In the genomic region with DNA sequence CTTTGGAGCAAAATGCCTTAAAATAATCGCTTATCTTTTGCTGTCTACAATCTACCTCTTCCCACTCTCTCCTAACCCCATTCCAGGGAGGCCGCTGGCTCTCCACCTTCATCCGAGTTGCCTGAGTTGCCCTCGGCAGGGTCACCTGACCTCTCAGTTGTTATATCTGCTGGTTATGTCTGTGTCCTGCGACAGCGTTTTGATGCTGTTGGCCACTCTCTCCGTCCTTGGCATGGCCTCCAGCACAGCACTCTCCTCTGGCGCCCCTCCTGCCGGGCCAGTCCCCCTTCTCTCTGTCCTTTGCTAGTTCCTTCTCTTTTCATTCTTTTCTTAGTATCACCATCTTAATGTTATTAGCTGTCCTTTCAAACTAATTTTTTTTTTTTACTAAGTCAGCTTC, we compare ENCODE assay signal across 20 cellular contexts. TPM values are rescaled to one million over a fixed set of nuclear protein-coding genes. Genes with fewer than 3 reads are reported as not detected.
A peak's percentile ranks its signal among the peaks of the same experiment; 100 is the strongest.
DNase-seq lines count a peak whose midpoint lies in the region; ATAC-seq, FAIRE-seq and TF ChIP-seq lines count a peak whose summit lies in the region.
"Had no signal": no experiment of that assay in that cellular context is flagged by ENCODE, and none has a peak within 500 bp of the region (broad histone marks: within the 10 kb centered on the region; RNA-seq: fewer than 3 reads in every experiment).

No MANE protein-coding gene starts in this region.

- FAIRE-seq in kidney (lab: Jason Lieb, UNC) = no peak
- FAIRE-seq: GM12892, GM19239 had no signal

- H3K36me3 Mint-ChIP-seq in GM23338 (ENCODE audit: low read depth) = peaks cover 20% of the 10 kb centered on the region; the same call in 2 of the 3 replicates
- H3K36me3 Mint-ChIP-seq in T-helper 17 cell (ENCODE audit: low read depth) = peaks cover 8% of the 10 kb centered on the region

- H4K20me1 ChIP-seq in GM23338 (replicated peaks; ENCODE audit: insufficient read depth) = no peaks in the 10 kb centered on the region; the same call in 1 of the 2 replicates

- no peaks in the 10 kb centered on the region for H3F3A ChIP-seq in GM23338 (replicated peaks; ENCODE audit: low read depth)

- no peak overlapping the region for H3K27ac Mint-ChIP-seq in GM23338
- peak overlapping the region; percentile 56 for H3K27ac Mint-ChIP-seq in T-helper 17 cell

- H2AFZ ChIP-seq in GM23338 = no peak overlapping the region
- H2AFZ ChIP-seq: GM23248 had no signal

- intact Hi-C loops in left cardiac atrium (cut with DNase I) (loop anchor here in 1 of 2 donors (10.0 kb wide), 1 partner anchor 423 kb away; no protein-coding TSS in a partner anchor), cardiac septum (cut with DNase I) (no loop called here), kidney (cut with DNase I) (loop anchor here (10.0 kb wide), 1 partner anchor 423 kb away; no protein-coding TSS in a partner anchor)

- no peaks in the 10 kb centered on the region for H3K27me3 ChIP-seq in GM23338 (ENCODE audit: insufficient read depth)

- H3K4me3 ChIP-seq in GM23338 (no peak overlapping the region), kidney (ENCODE audit: low read length in 2 of 2) (no peak overlapping the region)
- H3K4me3 ChIP-seq: GM23248 had no signal

- H3K4me3 Mint-ChIP-seq in GM23338 (no peak overlapping the region), T-helper 17 cell (no peak overlapping the region)
- H3K4me3 Mint-ChIP-seq: CD4-positive, alpha-beta memory T cell; H9 had no signal

- no peaks in the 10 kb centered on the region for H3K27me3 Mint-ChIP-seq in GM23338 (ENCODE audit: insufficient read depth, low read depth, poor library complexity)
- H3K27me3 Mint-ChIP-seq in T-helper 17 cell = no peaks in the 10 kb centered on the region
- H3K27me3 Mint-ChIP-seq: CD4-positive, alpha-beta memory T cell had no signal

- H3K79me2 ChIP-seq in GM23338 (replicated peaks; ENCODE audit: insufficient read depth) = no peaks in the 10 kb centered on the region

- H3K4me1 ChIP-seq in GM23338 (ENCODE audit: insufficient read depth) (no peaks in the 10 kb centered on the region), kidney (ENCODE audit: control insufficient read depth in 1 of 2, insufficient read depth in 1 of 2, low read depth in 1 of 2, low read length in 2 of 2) (no peaks in the 10 kb centered on the region)

- H3K27ac ChIP-seq in GM23338 (ENCODE audit: low read depth) (0 out of 2 replicates have a peak overlapping the region, but pooled peaks have one; percentile 36), kidney (ENCODE audit: low read depth in 2 of 2, low read length in 2 of 2) (no peak overlapping the region)
- H3K27ac ChIP-seq: GM23248 had no signal

- H3K9me3 ChIP-seq in T-helper 17 cell (ENCODE audit: control insufficient read depth, low read length, poor library complexity, severe bottlenecking) (no peaks in the 10 kb centered on the region), kidney (ENCODE audit: control insufficient read depth in 1 of 2, low read length in 2 of 2) (no peaks in the 10 kb centered on the region)

- no peak overlapping the region for H3K9ac ChIP-seq in kidney (ENCODE audit: low read length in 2 of 2)
- H3K9ac ChIP-seq: GM23248 had no signal

- no peak for TF ChIP-seq CTCF in GM23338 (conservative IDR thresholded peaks at IDR 0.05; ENCODE audit: low read depth in 2 of 2)
- TF ChIP-seq CTCF in kidney (IDR thresholded peaks at IDR 0.05; ENCODE audit: borderline replicate concordance, extremely low read depth, insufficient read depth) = no peak

- peaks cover 5% of the 10 kb centered on the region; the same call in 1 of the 3 replicates for H3K9me3 Mint-ChIP-seq in GM23338
- H3K9me3 Mint-ChIP-seq: CD4-positive, alpha-beta memory T cell had no signal

- H3K9me2 ChIP-seq in GM23338 (ENCODE audit: insufficient read depth) = no peaks in the 10 kb centered on the region

- DNase-seq in left cardiac atrium = no peak
- no peak for DNase-seq in cardiac septum (ENCODE audit: low spot score)
- no peak for DNase-seq in GM23338 (ENCODE audit: low spot score)
- DNase-seq in T-helper 17 cell = no peak
- peak; percentile 16 for DNase-seq in kidney
- DNase-seq in NCI-H2029 (lab: John Stamatoyannopoulos, UW) = no peak
- no peak for DNase-seq in NCI-H526 treated with DMSO at 0.1 percent for 48 hours (lab: John Stamatoyannopoulos, UW)
- no peak for DNase-seq in inferior parietal cortex (ENCODE audit: extremely low spot score)
- DNase-seq: C1 segment of cervical spinal cord; Calu3; CD4-positive, alpha-beta memory T cell; COR-L47; DMS53; DMS79 treated with DMSO at 0.1 percent for 48 hours; GF-D8; GM23248; H9 had no signal

- H3K4me1 Mint-ChIP-seq in GM23338 = no peaks in the 10 kb centered on the region
- H3K4me1 Mint-ChIP-seq in T-helper 17 cell = peaks cover 9% of the 10 kb centered on the region
- H3K4me1 Mint-ChIP-seq: H9 had no signal

- no peak overlapping the region for H3K4me2 ChIP-seq in GM23338

- H3K36me3 ChIP-seq in GM23338 (ENCODE audit: insufficient read depth) (peaks cover 4% of the 10 kb centered on the region; the same call in 1 of the 2 replicates), kidney (ENCODE audit: control insufficient read depth in 1 of 2, insufficient read depth in 2 of 2, low read length in 2 of 2) (peaks cover 4 to 8% of the 10 kb centered on the region in 2 donors)

- ATAC-seq in left cardiac atrium = peak; percentile 51
- no peak for ATAC-seq in GM23338
- no peak for ATAC-seq in T-helper 17 cell
- ATAC-seq: HCT116 had no signal

TF ChIP-seq in GM23338, 12 proteins besides CTCF, POLR2A, EP300 and RAD21 (continues in another document):
- TF ChIP-seq ZNF114 (CRISPR knock-in tag; IDR thresholded peaks at IDR 0.05) (no peak), JUNB (IDR thresholded peaks at IDR 0.05; ENCODE audit: unreplicated experiment) (no peak), EZH2 (IDR thresholded peaks at IDR 0.05; ENCODE audit: low read depth, unreplicated experiment) (no peak), ZNF331 (CRISPR knock-in tag; IDR thresholded peaks at IDR 0.05; ENCODE audit: low read depth) (no peak), CREB1 (CRISPR knock-in tag; IDR thresholded peaks at IDR 0.05; ENCODE audit: low read depth) (no peak)
- TF ChIP-seq, protein P1, sequence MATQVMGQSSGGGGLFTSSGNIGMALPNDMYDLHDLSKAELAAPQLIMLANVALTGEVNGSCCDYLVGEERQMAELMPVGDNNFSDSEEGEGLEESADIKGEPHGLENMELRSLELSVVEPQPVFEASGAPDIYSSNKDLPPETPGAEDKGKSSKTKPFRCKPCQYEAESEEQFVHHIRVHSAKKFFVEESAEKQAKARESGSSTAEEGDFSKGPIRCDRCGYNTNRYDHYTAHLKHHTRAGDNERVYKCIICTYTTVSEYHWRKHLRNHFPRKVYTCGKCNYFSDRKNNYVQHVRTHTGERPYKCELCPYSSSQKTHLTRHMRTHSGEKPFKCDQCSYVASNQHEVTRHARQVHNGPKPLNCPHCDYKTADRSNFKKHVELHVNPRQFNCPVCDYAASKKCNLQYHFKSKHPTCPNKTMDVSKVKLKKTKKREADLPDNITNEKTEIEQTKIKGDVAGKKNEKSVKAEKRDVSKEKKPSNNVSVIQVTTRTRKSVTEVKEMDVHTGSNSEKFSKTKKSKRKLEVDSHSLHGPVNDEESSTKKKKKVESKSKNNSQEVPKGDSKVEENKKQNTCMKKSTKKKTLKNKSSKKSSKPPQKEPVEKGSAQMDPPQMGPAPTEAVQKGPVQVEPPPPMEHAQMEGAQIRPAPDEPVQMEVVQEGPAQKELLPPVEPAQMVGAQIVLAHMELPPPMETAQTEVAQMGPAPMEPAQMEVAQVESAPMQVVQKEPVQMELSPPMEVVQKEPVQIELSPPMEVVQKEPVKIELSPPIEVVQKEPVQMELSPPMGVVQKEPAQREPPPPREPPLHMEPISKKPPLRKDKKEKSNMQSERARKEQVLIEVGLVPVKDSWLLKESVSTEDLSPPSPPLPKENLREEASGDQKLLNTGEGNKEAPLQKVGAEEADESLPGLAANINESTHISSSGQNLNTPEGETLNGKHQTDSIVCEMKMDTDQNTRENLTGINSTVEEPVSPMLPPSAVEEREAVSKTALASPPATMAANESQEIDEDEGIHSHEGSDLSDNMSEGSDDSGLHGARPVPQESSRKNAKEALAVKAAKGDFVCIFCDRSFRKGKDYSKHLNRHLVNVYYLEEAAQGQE (IDR thresholded peaks at IDR 0.05; ENCODE audit: unreplicated experiment) = no peak

RNA-seq across cellular contexts. Expression of a gene that starts 41.6 kb away (rescaled TPM):
- total RNA-seq in left cardiac atrium (10 to 100 TPM; 12.1 to 14.2 TPM), cardiac septum (16.3 TPM), T-helper 17 cell (1 to 10 TPM; 8.9 to 9.3 TPM), kidney (24.2 TPM)
- total RNA-seq in GM23338 (2014; rRNA removed; shearing (Covaris generic)) = 12.2 and 12.5 TPM in 2 replicates
- polyA plus RNA-seq in GM23338 (2016; fragmentation: Nextera tagmentation; extraction: Ambion mirVana) (20.0 and 20.7 TPM in 2 replicates), kidney (ENCODE audit: insufficient read depth, low read depth, low replicate concordance) (6.4 TPM)

Comparison
In these comparisons a context has a peak if more than half of its experiments do, and no peak if none do; other contexts are left out.
1. ATAC-seq: peak in left cardiac atrium (2 of 2); none in GM23338 (single experiment) and T-helper 17 cell (single experiment).